Comparison of ENCODE assay signal across 8 cellular contexts in the genomic region with DNA sequence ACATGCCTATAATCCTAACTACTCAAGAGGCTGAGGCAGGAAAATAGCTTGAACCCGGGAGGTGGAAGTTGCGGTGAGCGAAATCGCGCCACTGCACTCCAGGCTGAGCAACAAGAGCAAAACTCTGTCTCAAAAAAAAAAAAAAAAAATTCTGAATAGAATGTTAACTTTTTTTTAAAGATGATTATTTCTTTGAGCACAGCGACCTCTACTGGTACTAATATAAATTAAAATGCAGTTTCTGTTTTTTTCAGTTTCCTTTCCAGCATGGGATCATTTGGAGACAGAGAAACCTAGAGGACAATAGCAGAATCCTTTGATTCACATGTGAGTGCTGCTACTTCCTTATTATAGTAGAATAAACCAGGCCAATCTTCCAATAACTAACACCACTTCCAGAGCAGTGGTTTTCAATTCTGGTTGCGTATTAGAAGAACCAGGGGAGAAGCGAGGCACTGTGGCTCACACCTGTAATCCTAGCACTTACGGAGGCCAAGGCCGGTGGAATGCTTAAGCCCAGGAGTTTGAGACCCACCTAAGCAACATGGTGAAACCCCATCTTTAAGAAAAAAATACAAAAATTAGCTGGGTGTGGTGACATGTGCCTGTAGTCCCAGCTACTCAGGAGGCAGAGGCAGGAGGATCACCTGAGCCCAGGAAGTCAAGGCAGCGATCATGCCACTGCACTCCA. TPM values are rescaled to one million over a fixed set of nuclear protein-coding genes. Genes with fewer than 3 reads are reported as not detected.
DNase-seq lines count a peak whose midpoint lies in the region; ATAC-seq and TF ChIP-seq lines count a peak whose summit lies in the region.

No MANE protein-coding gene starts in this region.

- peaks cover 47% of the 10 kb centered on the region for H3K4me1 Mint-ChIP-seq in activated naive CD4-positive, alpha-beta T cell treated with anti-CD3 and anti-CD28 coated beads for 36 hours (ENCODE audit: low read depth)

- peak; percentile 33 for DNase-seq in activated naive CD4-positive, alpha-beta T cell treated with anti-CD3 and anti-CD28 coated beads for 36 hours
- no peak for DNase-seq in activated naive CD4-positive, alpha-beta T cell treated with Interleukin-2 at 50 U/mL for 16 hours
- DNase-seq in NCI-H345 (lab: John Stamatoyannopoulos, UW) (peak; percentile 20), astrocyte of the spinal cord (ENCODE audit: low read depth, low spot score) (peak; percentile 58), iPS-NIHi7 (ENCODE audit: extremely low spot score) (peak; percentile 21), stomach (no peak), 8988T (no peak)

- peaks cover 48% of the 10 kb centered on the region for H3K36me3 Mint-ChIP-seq in activated naive CD4-positive, alpha-beta T cell treated with anti-CD3 and anti-CD28 coated beads for 36 hours (ENCODE audit: low read depth)

- H3K27me3 ChIP-seq in stomach = no peaks in the 10 kb centered on the region

- CTCF ChIA-PET in activated naive CD4-positive, alpha-beta T cell treated with anti-CD3 and anti-CD28 coated beads for 36 hours (lab: Charles Lee) = interaction anchor here (0.6 to 12.0 kb wide), 17 partner anchors 11 to 233 kb away, joined by 3 to 109 read pairs (median 4); partner anchors contain the start of gene SRSF7

- 53 to 64% (median 61%) methylated on average over 11 of the region's 11 CpGs for WGBS in stomach, 5 donors

- TF ChIP-seq EP300 in stomach (IDR thresholded peaks at IDR 0.05) = no peak

- H3K27ac Mint-ChIP-seq in activated naive CD4-positive, alpha-beta T cell treated with anti-CD3 and anti-CD28 coated beads for 36 hours = peak overlapping the region; percentile 47

- in situ Hi-C loops in astrocyte of the spinal cord (cut with HindIII; ENCODE audit: low sequenced_read_pairs) = no loop called here

- ATAC-seq in HG03196 (IDR thresholded peaks at IDR 0.05; ENCODE audit: unreplicated experiment) = no peak

- no peak overlapping the region for H3K4me3 Mint-ChIP-seq in activated naive CD4-positive, alpha-beta T cell treated with anti-CD3 and anti-CD28 coated beads for 36 hours

- H3K27me3 Mint-ChIP-seq in activated naive CD4-positive, alpha-beta T cell treated with anti-CD3 and anti-CD28 coated beads for 36 hours (ENCODE audit: low read depth) = no peaks in the 10 kb centered on the region

- peaks cover 28 to 69% (median 63%) of the 10 kb centered on the region in 4 donors for H3K36me3 ChIP-seq in stomach

- TF ChIP-seq CTCF in astrocyte of the spinal cord (IDR thresholded peaks at IDR 0.05; ENCODE audit: low read depth, low read length) = peak; percentile 8
- TF ChIP-seq CTCF in stomach (IDR thresholded peaks at IDR 0.05) = peak in 5 of 7 experiments; percentile 22 to 72 (median 56)

- intact Hi-C loops in activated naive CD4-positive, alpha-beta T cell treated with anti-CD3 and anti-CD28 coated beads for 36 hours (cut with micrococcal nuclease) = loop anchor here (1.0 to 10.0 kb wide), 7 partner anchors 10 to 759 kb away; partner anchors contain the start of genes CYP1B1 and GEMIN6
- intact Hi-C loops in stomach (cut with DNase I; ENCODE audit: low total_unique reads) = no loop called here

- H3K9me3 Mint-ChIP-seq in activated naive CD4-positive, alpha-beta T cell treated with anti-CD3 and anti-CD28 coated beads for 36 hours = no peaks in the 10 kb centered on the region

- H3K4me1 ChIP-seq in stomach = peaks cover 0 to 63% (median 32%) of the 10 kb centered on the region in 4 donors

- peak overlapping the region in 4 of 5 donors; percentile 18 to 75 (median 44) for H3K27ac ChIP-seq in stomach

- no peaks in the 10 kb centered on the region for H3K9me3 ChIP-seq in stomach

- no peak for TF ChIP-seq POLR2A in stomach (IDR thresholded peaks at IDR 0.05)

- H3K4me3 ChIP-seq in astrocyte of the spinal cord (ENCODE audit: low read depth, low read length) (no peak overlapping the region), stomach (no peak overlapping the region)

RNA-seq across cellular contexts. Expression of gene SRSF7, which starts 10.2 kb away (rescaled TPM):
- 100 to 1,000 TPM; 212 to 217 TPM for total RNA-seq in activated naive CD4-positive, alpha-beta T cell treated with anti-CD3 and anti-CD28 coated beads for 36 hours
- 100 to 1,000 TPM in 2 of 5 donors, 10 to 100 TPM in 3; 57.9 to 163 (median 97.5) TPM for total RNA-seq in stomach
- polyA plus RNA-seq in stomach = 100 to 1,000 TPM in 1 of 3 donors, 10 to 100 TPM in 2; 83.7 to 122 (median 88.4) TPM

RNA-seq across cellular contexts. Expression of gene GEMIN6, which starts 37.0 kb away (rescaled TPM):
- total RNA-seq in activated naive CD4-positive, alpha-beta T cell treated with anti-CD3 and anti-CD28 coated beads for 36 hours = 10 to 100 TPM; 23.7 to 24.5 TPM
- 1 to 10 TPM in 2 of 5 donors, under 1 TPM in 1, not detected in 2; 0.58 to 8.3 (median 4.5) TPM for total RNA-seq in stomach
- 10 to 100 TPM in 2 of 3 donors, 1 to 10 TPM in 1; 7.9 to 14.0 (median 11.8) TPM for polyA plus RNA-seq in stomach

Comparison
In these comparisons a context has a peak if more than half of its experiments do, and no peak if none do; other contexts are left out.
1. DNase-seq: peak in activated naive CD4-positive, alpha-beta T cell treated with anti-CD3 and anti-CD28 coated beads for 36 hours (single experiment), NCI-H345 (single experiment), astrocyte of the spinal cord (single experiment) and iPS-NIHi7 (single experiment); none in activated naive CD4-positive, alpha-beta T cell treated with Interleukin-2 at 50 U/mL for 16 hours (single experiment), stomach (single experiment) and 8988T (single experiment).